In genomic region chr6:32254761-32255211, GRCh38 we compare ENCODE assay signal across 9 cellular contexts. TPM values are rescaled to one million over a fixed set of nuclear protein-coding genes. Genes with fewer than 3 reads are reported as not detected.
A peak's percentile ranks its signal among the peaks of the same experiment; 100 is the strongest.
DNase-seq lines count a peak whose midpoint lies in the region; ATAC-seq and TF ChIP-seq lines count a peak whose summit lies in the region.
"Had no signal": no experiment of that assay in that cellular context is flagged by ENCODE, and none has a peak within 500 bp of the region (broad histone marks: within the 10 kb centered on the region; RNA-seq: fewer than 3 reads in every experiment).

No MANE protein-coding gene starts in this region.

- ATAC-seq in right cardiac atrium = peak; percentile 60 to 73
- no peak for ATAC-seq in HG02798 (IDR thresholded peaks at IDR 0.05; ENCODE audit: poor library complexity, unreplicated experiment)

- H3K4me1 ChIP-seq in ES-I3 (ENCODE audit: insufficient read depth, low read length) = peaks cover 7% of the 10 kb centered on the region; the same call in 1 of the 2 replicates
- peaks cover 6% of the 10 kb centered on the region for H3K4me1 ChIP-seq in adipocyte (ENCODE audit: control insufficient read depth, insufficient read depth, low read length)
- no peaks in the 10 kb centered on the region for H3K4me1 ChIP-seq in right cardiac atrium (ENCODE audit: control insufficient read depth, insufficient read depth, low read length)

- no peaks in the 10 kb centered on the region for H3K9me3 ChIP-seq in ES-I3 (ENCODE audit: control insufficient read depth, insufficient read depth, low read length)
- no peaks in the 10 kb centered on the region for H3K9me3 ChIP-seq in adipocyte (ENCODE audit: control insufficient read depth, low read length)
- no peaks in the 10 kb centered on the region for H3K9me3 ChIP-seq in right cardiac atrium (ENCODE audit: control insufficient read depth, low read length)
- peaks cover 19% of the 10 kb centered on the region for H3K9me3 ChIP-seq in WERI-Rb-1 (ENCODE audit: severe bottlenecking)

- TF ChIP-seq CTCF in retinal pigment epithelial cell (conservative IDR thresholded peaks at IDR 0.05; ENCODE audit: low read depth, low read length) = no peak
- no peak for TF ChIP-seq CTCF in WERI-Rb-1 (IDR thresholded peaks at IDR 0.05; ENCODE audit: low read depth, low read length)

- DNase-seq in adipocyte (ENCODE audit: low read depth) (no peak), right cardiac atrium (peak in 1 of 3 donors; percentile 61), retinal pigment epithelial cell (ENCODE audit: low read depth) (no peak), SHP77 (lab: John Stamatoyannopoulos, UW) (no peak), WERI-Rb-1 (no peak)
- DNase-seq in stimulated activated naive CD4-positive, alpha-beta T cell (lab: John Stamatoyannopoulos, UW) = no peak

- peak overlapping the region; percentile 76 for H3K4me3 ChIP-seq in adipocyte (ENCODE audit: low read length)
- peak overlapping the region; percentile 47 for H3K4me3 ChIP-seq in right cardiac atrium (ENCODE audit: low read length)
- peak overlapping the region; percentile 46 for H3K4me3 ChIP-seq in retinal pigment epithelial cell (ENCODE audit: low read length)
- H3K4me3 ChIP-seq in WERI-Rb-1 (ENCODE audit: low read depth, low read length) = no peak overlapping the region

- intact Hi-C loops in right cardiac atrium (cut with DNase I) = no loop called here

- no peaks in the 10 kb centered on the region for H3K36me3 ChIP-seq in ES-I3 (ENCODE audit: insufficient read depth, low read length)
- H3K36me3 ChIP-seq in adipocyte (ENCODE audit: control insufficient read depth, insufficient read depth, low read length, severe bottlenecking) = no peaks in the 10 kb centered on the region
- H3K36me3 ChIP-seq in WERI-Rb-1 = no peaks in the 10 kb centered on the region

- peak overlapping the region; percentile 45 for H3K27ac ChIP-seq in right cardiac atrium (ENCODE audit: low read length)
- no peak overlapping the region for H3K27ac ChIP-seq in WERI-Rb-1
- H3K27ac ChIP-seq: VCaP had no signal

- H3K9ac ChIP-seq in ES-I3 (ENCODE audit: low read depth, low read length) (peak overlapping the region; percentile 56), adipocyte (ENCODE audit: low read length) (peak overlapping the region; percentile 73)

- 21% methylated on average over 12 of the region's 12 CpGs for WGBS in right cardiac atrium

- H3K27me3 ChIP-seq in adipocyte (replicated peaks; ENCODE audit: control insufficient read depth, insufficient read depth, low read length) (no peaks in the 10 kb centered on the region), right cardiac atrium (ENCODE audit: control insufficient read depth, insufficient read depth) (no peaks in the 10 kb centered on the region), WERI-Rb-1 (ENCODE audit: insufficient read depth, low read depth, severe bottlenecking) (peaks cover 48% of the 10 kb centered on the region)

RNA-seq across cellular contexts. Expression of gene NOTCH4, which starts 30.9 kb away (rescaled TPM):
- 10 to 100 TPM; 14.4 to 27.6 (median 22.1) TPM for total RNA-seq in right cardiac atrium
- 33.5 TPM for polyA plus RNA-seq in right cardiac atrium
